9 cellular contexts compared by ENCODE assay signal in genomic region chr12:45050751-45051489, GRCh38. TPM values are rescaled to one million over a fixed set of nuclear protein-coding genes. Genes with fewer than 3 reads are reported as not detected.
DNase-seq lines count a peak whose midpoint lies in the region; TF ChIP-seq lines count a peak whose summit lies in the region.
"Had no signal": no experiment of that assay in that cellular context is flagged by ENCODE, and none has a peak within 500 bp of the region (broad histone marks: within the 10 kb centered on the region; RNA-seq: fewer than 3 reads in every experiment).

Gene DBX2, minus strand, starts transcription at chr12:45051099. Its CDS starts 172 bp downstream, at chr12:45050927.

- H3K27me3 Mint-ChIP-seq in nephron (ENCODE audit: low read depth), result peaks cover 92% of the 10 kb centered on the region

- H3K27ac Mint-ChIP-seq in nephron, result no peak within 1 kb of the TSS

- no peaks in the 10 kb centered on the region for H3K36me3 Mint-ChIP-seq in nephron (ENCODE audit: low read depth)

- DNase-seq in AG08396 (ENCODE audit: low spot score), result peak; percentile 31
- peak; percentile 24 for DNase-seq in NCI-H1694 (lab: John Stamatoyannopoulos, UW)
- no peak for DNase-seq in epithelial cell of proximal tubule (ENCODE audit: low read depth)
- DNase-seq in SHP77 (lab: John Stamatoyannopoulos, UW), result no peak
- no peak for DNase-seq in stimulated activated naive CD4-positive, alpha-beta T cell (lab: John Stamatoyannopoulos, UW)
- no peak for DNase-seq in SW480 (ENCODE audit: low spot score)
- no peak for DNase-seq in NCI-H524 treated with DMSO at 0.1 percent for 48 hours (lab: John Stamatoyannopoulos, UW)

- H3K4me3 Mint-ChIP-seq in nephron, result peak within 1 kb of the TSS; percentile 89 to 95 (median 94)

- H3K9me3 Mint-ChIP-seq in nephron, result no peaks in the 10 kb centered on the region

- H3K4me3 ChIP-seq in epithelial cell of proximal tubule (ENCODE audit: low read depth, low read length), result peak within 1 kb of the TSS; percentile 29

- TF ChIP-seq CTCF in epithelial cell of proximal tubule (conservative IDR thresholded peaks at IDR 0.05; ENCODE audit: low read depth, low read length), result no peak
- TF ChIP-seq CTCF in nephron (IDR thresholded peaks at IDR 0.05; ENCODE audit: unreplicated experiment in 3 of 3), result no peak

- H3K4me1 Mint-ChIP-seq in nephron, result peaks cover 8% of the 10 kb centered on the region

RNA-seq across cellular contexts. Expression of gene DBX2, which starts in this region (rescaled TPM):
- total RNA-seq in epithelial cell of proximal tubule, result not detected in 2 replicates
- total RNA-seq: activated CD8-positive, alpha-beta memory T cell treated with anti-CD3 and anti-CD28 coated beads for 36 hours had no signal

Comparison
In these comparisons a context has a peak if more than half of its experiments do, and no peak if none do; other contexts are left out.
1. DNase-seq: peak in AG08396 (single experiment) and NCI-H1694 (single experiment); none in epithelial cell of proximal tubule (single experiment), SHP77 (0 of 2), stimulated activated naive CD4-positive, alpha-beta T cell (0 of 6), SW480 (single experiment) and NCI-H524 treated with DMSO at 0.1 percent for 48 hours (single experiment).